In genomic region chr1:12053752-12054548, GRCh38 we compare ENCODE assay signal across 19 cellular contexts. TPM values are rescaled to one million over a fixed set of nuclear protein-coding genes. Genes with fewer than 3 reads are reported as not detected.
DNase-seq lines count a peak whose midpoint lies in the region; ATAC-seq, FAIRE-seq and TF ChIP-seq lines count a peak whose summit lies in the region.
"Had no signal": no experiment of that assay in that cellular context is flagged by ENCODE, and none has a peak within 500 bp of the region (broad histone marks: within the 10 kb centered on the region; RNA-seq: fewer than 3 reads in every experiment).

No MANE protein-coding gene starts in this region.

- H3K4me1 ChIP-seq in OCI-LY3 (ENCODE audit: low read length) (peaks cover 78% of the 10 kb centered on the region), neuronal stem cell (ENCODE audit: control insufficient read depth in 2 of 2, insufficient read depth in 1 of 2, low read depth in 1 of 2, low read length in 2 of 2) (peaks cover 5 to 21% of the 10 kb centered on the region in 2 donors)

- no peaks in the 10 kb centered on the region for H4K20me1 ChIP-seq in OCI-LY3 (ENCODE audit: insufficient read depth, low read length)

- no CpG with 5 or more reads among the region's 13 CpGs for WGBS in neuronal stem cell (ENCODE audit: extremely low coverage in 2 of 2, insufficient read length in 2 of 2, insufficient replicate concordance in 1 of 2), 2 donors

- H3K4me2 ChIP-seq in OCI-LY3 (ENCODE audit: low read length) (peak overlapping the region; percentile 68), neuronal stem cell (ENCODE audit: insufficient read depth, low read length, poor library complexity, severe bottlenecking) (no peak overlapping the region)
- H3K4me2 ChIP-seq: PC-9 had no signal

- no peak overlapping the region for H2BK5ac ChIP-seq in neuronal stem cell (ENCODE audit: low read length)

- H3K4me3 ChIP-seq in OCI-LY3 (ENCODE audit: low read length) = no peak overlapping the region
- no peak overlapping the region for H3K4me3 ChIP-seq in neuronal stem cell (ENCODE audit: low read length in 2 of 2)
- H3K4me3 ChIP-seq: heart left ventricle, PC-9, uterus had no signal

- H3K27ac ChIP-seq in OCI-LY3 (ENCODE audit: low read length) (peak overlapping the region; percentile 13), neuronal stem cell (replicated peaks; ENCODE audit: low read length) (no peak overlapping the region)
- H3K27ac ChIP-seq: epithelial cell of prostate, PC-9 had no signal

- H3K4ac ChIP-seq in neuronal stem cell (ENCODE audit: low read length) = no peak overlapping the region

- H2BK120ac ChIP-seq in neuronal stem cell (ENCODE audit: low read depth, low read length) = no peak overlapping the region

- H3K9me3 ChIP-seq in OCI-LY3 (ENCODE audit: insufficient read depth, low read length) (0 out of 2 replicates have a peak, but pooled peaks cover 3% of the 10 kb centered on the region), neuronal stem cell (replicated peaks in 1 of 2; ENCODE audit: control insufficient read depth in 2 of 2, insufficient read depth in 1 of 2, low read depth in 1 of 2, low read length in 2 of 2) (no peaks in the 10 kb centered on the region)
- H3K9me3 ChIP-seq: heart left ventricle, uterus had no signal

- H4K8ac ChIP-seq in neuronal stem cell (ENCODE audit: low read depth, low read length) = no peak overlapping the region

- TF ChIP-seq CTCF in OCI-LY3 (IDR thresholded peaks at IDR 0.05; ENCODE audit: low read depth, low read length) = no peak

- no peak overlapping the region for H2BK12ac ChIP-seq in neuronal stem cell (ENCODE audit: low read length)

- no peaks in the 10 kb centered on the region for H3K79me2 ChIP-seq in OCI-LY3 (ENCODE audit: low read length)

- no peaks in the 10 kb centered on the region for H3K79me1 ChIP-seq in neuronal stem cell (ENCODE audit: low read depth, low read length)

- H3K14ac ChIP-seq in neuronal stem cell (ENCODE audit: low read length) = no peak overlapping the region

- no peak overlapping the region for H2BK15ac ChIP-seq in neuronal stem cell (ENCODE audit: low read length)

- no peak overlapping the region for H4K91ac ChIP-seq in neuronal stem cell (ENCODE audit: low read depth, low read length, poor library complexity)

- peak overlapping the region; percentile 27 for H3K18ac ChIP-seq in neuronal stem cell (ENCODE audit: low read length)

- H3K36me3 ChIP-seq in OCI-LY3 (replicated peaks; ENCODE audit: low read depth, low read length) (no peaks in the 10 kb centered on the region), neuronal stem cell (replicated peaks in 1 of 2; ENCODE audit: control insufficient read depth in 2 of 2, insufficient read depth in 2 of 2, low read length in 2 of 2) (no peaks in the 10 kb centered on the region)
- H3K36me3 ChIP-seq: heart left ventricle, uterus had no signal

- H3K9ac ChIP-seq in OCI-LY3 (ENCODE audit: low read length) (peak overlapping the region; percentile 4; the same call in 1 of the 2 replicates), neuronal stem cell (ENCODE audit: low read depth, low read length, poor library complexity) (no peak overlapping the region)

- DNase-seq in activated CD4-positive, alpha-beta T cell treated with anti-CD3 and anti-CD28 coated beads for 48 hours = peak; percentile 51
- no peak for DNase-seq in activated CD4-positive, alpha-beta T cell treated with anti-CD3 and anti-CD28 coated beads for 4 hours
- DNase-seq in GM18507 (ENCODE audit: extremely low spot score, insufficient read length, low read depth) (no peak), neuronal stem cell (ENCODE audit: low spot score) (no peak), germinal center (ENCODE audit: low spot score) (no peak), NAMALWA (ENCODE audit: low spot score) (no peak)
- DNase-seq: activated B cell treated with CpG ODN at 0.5 μM for 24 hours; CD4-positive, alpha-beta T cell; NCI-H187; NCI-H510A treated with DMSO at 0.1 percent for 48 hours; PC-9; stimulated activated CD4-positive, alpha-beta T cell treated with anti-CD3 and anti-CD28 coated beads, Interleukin-2, amount 100 ng/mL, for 24 hours had no signal

- H3K27me3 ChIP-seq in OCI-LY3 (ENCODE audit: low read depth, low read length) = peaks cover 38% of the 10 kb centered on the region
- peaks cover 0 to 9% (median 0%) of the 10 kb centered on the region in 3 experiments for H3K27me3 ChIP-seq in neuronal stem cell (ENCODE audit: control insufficient read depth in 3 of 3, insufficient read depth in 3 of 3, low read depth in 1 of 3, low read length in 3 of 3)
- H3K27me3 ChIP-seq: heart left ventricle, uterus had no signal

- peak; percentile 94 for FAIRE-seq in GM18507 (lab: Jason Lieb, UNC)
- FAIRE-seq: A204.1, colon had no signal

- ATAC-seq in GM21515 (IDR thresholded peaks at IDR 0.05; ENCODE audit: unreplicated experiment) = no peak

- peak overlapping the region; percentile 49 for H2AK5ac ChIP-seq in neuronal stem cell (ENCODE audit: low read depth, low read length)

- H3K23ac ChIP-seq in neuronal stem cell (ENCODE audit: low read depth, low read length, poor library complexity) = no peak overlapping the region

- no peak overlapping the region for H2AFZ ChIP-seq in OCI-LY3 (ENCODE audit: low read depth, low read length)
- peak overlapping the region; percentile 67 for H2AFZ ChIP-seq in neuronal stem cell (ENCODE audit: low read length)
- H2AFZ ChIP-seq: PC-9 had no signal

RNA-seq across cellular contexts. Expression of gene TNFRSF8, which starts 9.2 kb away (rescaled TPM):
- polyA plus RNA-seq in neuronal stem cell (2013, experiment 1 of 2) = 0.01 TPM
- polyA plus RNA-seq in neuronal stem cell (2013, experiment 2 of 2) = 0.01 TPM

RNA-seq across cellular contexts. Expression of gene MIIP, which starts 34.7 kb away (rescaled TPM):
- polyA plus RNA-seq in neuronal stem cell (2013, experiment 1 of 2) = 57.1 TPM
- 54.7 TPM for polyA plus RNA-seq in neuronal stem cell (2013, experiment 2 of 2)
